8 cellular contexts compared by ENCODE assay signal in genomic region chr13:99434258-99434788, GRCh38.
A peak's percentile ranks its signal among the peaks of the same experiment; 100 is the strongest.
DNase-seq lines count a peak whose midpoint lies in the region; ATAC-seq, FAIRE-seq and TF ChIP-seq lines count a peak whose summit lies in the region.

No MANE protein-coding gene starts in this region.

- H3K27me3 ChIP-seq in H1 (replicated peaks in 1 of 4; ENCODE audit: control insufficient read depth in 3 of 4, extremely low read depth in 1 of 4, insufficient read depth in 3 of 4, low read length in 3 of 4) = no peaks in the 10 kb centered on the region

- no peak overlapping the region for H3K4me3 ChIP-seq in H1 (ENCODE audit: extremely low read depth in 1 of 4, insufficient read depth in 2 of 4, low read depth in 3 of 4, low read length in 4 of 4)

- ATAC-seq in GM21576 (IDR thresholded peaks at IDR 0.05; ENCODE audit: unreplicated experiment) (peak; percentile 29), HG02759 (IDR thresholded peaks at IDR 0.05; ENCODE audit: unreplicated experiment) (no peak), SK-N-SH treated with all-trans-retinoic acid at 6 μM for 48 hours (no peak)

- TF ChIP-seq EP300 in H1 (IDR thresholded peaks at IDR 0.05; ENCODE audit: borderline replicate concordance in 1 of 2, low read depth in 2 of 2, low read length in 2 of 2) = no peak

- no peaks in the 10 kb centered on the region for H3K79me2 ChIP-seq in H1 (ENCODE audit: control insufficient read depth in 1 of 2, insufficient read depth in 2 of 2, low read length in 2 of 2)

- no peak overlapping the region for H3K18ac ChIP-seq in H1 (ENCODE audit: extremely low read depth, low read length)

- H3K79me1 ChIP-seq in H1 (ENCODE audit: low read depth, low read length) = no peaks in the 10 kb centered on the region

- POLR2A ChIA-PET in activated CD4-positive, alpha-beta memory T cell treated with anti-CD3 and anti-CD28 coated beads for 36 hours (lab: Charles Lee) = interaction anchor here (0.5 to 3.7 kb wide), 19 partner anchors 9 to 479 kb away, joined by 3 to 26 read pairs (median 5); partner anchors contain the start of genes GPR183 and TM9SF2
- POLR2A ChIA-PET in H1 (lab: Charles Lee; ENCODE audit: partially characterized antibody) = interaction anchor here (1.1 kb wide), 1 partner anchor 12 kb away, joined by 3 read pairs; no protein-coding TSS in a partner anchor

- no peak overlapping the region for H4K8ac ChIP-seq in H1 (ENCODE audit: extremely low read depth, insufficient read depth, low read length)

- no peak overlapping the region for H3K4me2 ChIP-seq in H1 (ENCODE audit: insufficient read depth in 1 of 2, low read depth in 2 of 2, low read length in 2 of 2)

- H2BK15ac ChIP-seq in H1 (ENCODE audit: low read length) = 0 out of 2 replicates have a peak overlapping the region, but pooled peaks have one; percentile 75

- H3K9me3 Mint-ChIP-seq in activated CD4-positive, alpha-beta memory T cell treated with anti-CD3 and anti-CD28 coated beads for 36 hours = no peaks in the 10 kb centered on the region

- no peak overlapping the region for H3K9ac ChIP-seq in H1 (replicated peaks in 1 of 4; ENCODE audit: extremely low read depth in 1 of 4, low read depth in 3 of 4, low read length in 3 of 4)

- H3K4ac ChIP-seq in H1 (replicated peaks; ENCODE audit: insufficient read length, low read depth, low read length) = no peak overlapping the region

- 0 out of 2 replicates have a peak overlapping the region, but pooled peaks have one; percentile 1 for H2AFZ ChIP-seq in H1 (ENCODE audit: low read length)

- intact Hi-C loops in activated CD4-positive, alpha-beta memory T cell treated with anti-CD3 and anti-CD28 coated beads for 36 hours (cut with micrococcal nuclease) = loop anchor here (1.0 to 10.0 kb wide), 8 partner anchors 9 to 1070 kb away; no protein-coding TSS in a partner anchor

- H3K4me1 Mint-ChIP-seq in activated CD4-positive, alpha-beta memory T cell treated with anti-CD3 and anti-CD28 coated beads for 36 hours (ENCODE audit: low read depth) = peaks cover 66% of the 10 kb centered on the region

- no peak overlapping the region for H2BK120ac ChIP-seq in H1 (replicated peaks; ENCODE audit: low read depth, low read length)

- TF ChIP-seq CTCF in H1 (IDR thresholded peaks at IDR 0.05; ENCODE audit: control extremely low read depth in 1 of 3, insufficient read depth in 1 of 3, low read depth in 1 of 3, low read length in 3 of 3) = peak; percentile 28 to 41 (median 32)

- H3K23ac ChIP-seq in H1 (ENCODE audit: insufficient read length) = no peak overlapping the region

- H3K9me3 ChIP-seq in H1 (ENCODE audit: insufficient read depth in 2 of 2, low read depth in 1 of 2, low read length in 1 of 2) = no peaks in the 10 kb centered on the region

- H3K36me3 Mint-ChIP-seq in activated CD4-positive, alpha-beta memory T cell treated with anti-CD3 and anti-CD28 coated beads for 36 hours = no peaks in the 10 kb centered on the region

- FAIRE-seq in H1 (lab: Jason Lieb, UNC) = no peak

- DNase-seq in activated CD4-positive, alpha-beta memory T cell treated with anti-CD3 and anti-CD28 coated beads for 36 hours = peak; percentile 93
- DNase-seq in H1 (ENCODE audit: low read depth in 1 of 2, low spot score in 2 of 2) (no peak), foreskin melanocyte (no peak), iPS-NIHi11 (ENCODE audit: low spot score) (no peak)
- peak; percentile 62 to 80 for DNase-seq in stimulated activated CD8-positive, alpha-beta memory T cell treated with anti-CD3 and anti-CD28 coated beads, Interleukin-2, amount 100 ng/mL, for 48 hours (ENCODE audit: low read depth in 2 of 2)

- H3K4me1 ChIP-seq in H1 (replicated peaks in 1 of 4; ENCODE audit: control insufficient read depth in 3 of 4, insufficient read depth in 4 of 4, low read length in 3 of 4) = peaks cover 3 to 14% (median 9%) of the 10 kb centered on the region in 4 experiments

- no peak overlapping the region for H3K56ac ChIP-seq in H1 (replicated peaks; ENCODE audit: insufficient read length, low read depth, low read length)

- peak overlapping the region; percentile 86; the same call in 1 of the 2 replicates for H2BK12ac ChIP-seq in H1 (ENCODE audit: low read depth, low read length)

- no peak for TF ChIP-seq POLR2A in H1 (IDR thresholded peaks at IDR 0.05; ENCODE audit: control extremely low read depth in 1 of 2, low read depth in 2 of 2, low read length in 2 of 2)

- H3K27me3 Mint-ChIP-seq in activated CD4-positive, alpha-beta memory T cell treated with anti-CD3 and anti-CD28 coated beads for 36 hours = peaks cover 6% of the 10 kb centered on the region

- no peak overlapping the region for H3K14ac ChIP-seq in H1 (ENCODE audit: insufficient read length)

- peak overlapping the region; percentile 43; the same call in 1 of the 2 replicates for H2BK20ac ChIP-seq in H1 (ENCODE audit: low read length)

- TF ChIP-seq RAD21 in H1 (IDR thresholded peaks at IDR 0.05 in 1 of 2, conservative IDR thresholded peaks at IDR 0.05 in 1 of 2; ENCODE audit: low read depth in 2 of 2, low read length in 2 of 2) = peak in 1 of 2 experiments; percentile 25; a peak in 2 of 4 replicates

- H3K4me3 Mint-ChIP-seq in activated CD4-positive, alpha-beta memory T cell treated with anti-CD3 and anti-CD28 coated beads for 36 hours = peak overlapping the region; percentile 75

- H3K36me3 ChIP-seq in H1 (ENCODE audit: control insufficient read depth in 2 of 4, insufficient read depth in 4 of 4, low read length in 3 of 4) = no peaks in the 10 kb centered on the region

- no peak overlapping the region for H4K91ac ChIP-seq in H1 (replicated peaks; ENCODE audit: insufficient read length, low read length)

- WGBS in H1 (ENCODE audit: extremely low coverage in 1 of 2, insufficient coverage in 1 of 2, insufficient read length in 1 of 2, insufficient replicate concordance in 2 of 2, low coverage in 1 of 2, low lambda C conversion rate in 2 of 2, missing lambda C conversion rate in 1 of 2), 2 experiments = 79% methylated on average over 17 of the region's 17 CpGs; no CpG with 5 or more reads in 1 of the 2 experiments

- H2BK5ac ChIP-seq in H1 (ENCODE audit: low read depth, low read length) = no peak overlapping the region

- no peaks in the 10 kb centered on the region for H4K20me1 ChIP-seq in H1 (replicated peaks in 1 of 2; ENCODE audit: control insufficient read depth in 1 of 2, insufficient read depth in 2 of 2, low read length in 2 of 2)

- H4K5ac ChIP-seq in H1 (ENCODE audit: insufficient read length, low read depth, low read length) = no peak overlapping the region

- CTCF ChIA-PET in activated CD4-positive, alpha-beta memory T cell treated with anti-CD3 and anti-CD28 coated beads for 36 hours (lab: Charles Lee) = interaction anchor here (0.7 to 5.8 kb wide), 25 partner anchors 15 to 257 kb away, joined by 3 to 290 read pairs (median 9); partner anchors contain the start of genes GPR18, GPR183, TM9SF2 and UBAC2
- CTCF ChIA-PET in H1 (lab: Charles Lee; ENCODE audit: partially characterized antibody) = interaction anchor here (0.6 to 5.6 kb wide), 22 partner anchors 9 to 347 kb away, joined by 3 to 227 read pairs (median 4); no protein-coding TSS in a partner anchor

- no peak overlapping the region for H2AK5ac ChIP-seq in H1 (ENCODE audit: low read depth, low read length)

- no peak overlapping the region for H3K27ac ChIP-seq in H1 (ENCODE audit: low read depth, low read length)

- H3K27ac Mint-ChIP-seq in activated CD4-positive, alpha-beta memory T cell treated with anti-CD3 and anti-CD28 coated beads for 36 hours = peak overlapping the region; percentile 97

- peaks cover 2% of the 10 kb centered on the region; the same call in 1 of the 2 replicates for H3K23me2 ChIP-seq in H1 (ENCODE audit: low read depth, low read length)

TF ChIP-seq in H1, 55 proteins besides CTCF, POLR2A, EP300 and RAD21 (continues in another document):
- TF ChIP-seq MAFK (IDR thresholded peaks at IDR 0.05; ENCODE audit: low read depth, low read length) (no peak), PHF8 (conservative IDR thresholded peaks at IDR 0.05; ENCODE audit: low read depth, low read length) (no peak), RXRA (IDR thresholded peaks at IDR 0.05; ENCODE audit: insufficient read depth, low read depth, low read length) (no peak), SIRT6 (IDR thresholded peaks at IDR 0.05; ENCODE audit: low read length) (no peak), KDM1A (IDR thresholded peaks at IDR 0.05; ENCODE audit: borderline replicate concordance, low read length) (no peak), CHD2 (IDR thresholded peaks at IDR 0.05; ENCODE audit: low read length) (no peak), NRF1 (IDR thresholded peaks at IDR 0.05; ENCODE audit: low read depth, low read length) (no peak), ZNF274 (IDR thresholded peaks at IDR 0.05; ENCODE audit: borderline replicate concordance, extremely low read depth, low read length) (no peak), TEAD4 (IDR thresholded peaks at IDR 0.05; ENCODE audit: low read depth, low read length) (no peak), YY1 (IDR thresholded peaks at IDR 0.05; ENCODE audit: low read depth, low read length) (no peak)
- TF ChIP-seq, protein P1, sequence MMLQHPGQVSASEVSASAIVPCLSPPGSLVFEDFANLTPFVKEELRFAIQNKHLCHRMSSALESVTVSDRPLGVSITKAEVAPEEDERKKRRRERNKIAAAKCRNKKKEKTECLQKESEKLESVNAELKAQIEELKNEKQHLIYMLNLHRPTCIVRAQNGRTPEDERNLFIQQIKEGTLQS (IDR thresholded peaks at IDR 0.05; ENCODE audit: insufficient read depth, low read depth, low read length) = no peak

TF ChIP-seq in SK-N-SH treated with all-trans-retinoic acid at 6 μM for 48 hours, 23 proteins besides CTCF, POLR2A, EP300 and RAD21 (continues in another document):
- no peak for TF ChIP-seq SNAI2 (CRISPR knock-in tag; IDR thresholded peaks at IDR 0.05)
- no peak for TF ChIP-seq ARNTL (CRISPR knock-in tag; IDR thresholded peaks at IDR 0.05; ENCODE audit: borderline replicate concordance, low read depth)
- TF ChIP-seq, protein P2, sequence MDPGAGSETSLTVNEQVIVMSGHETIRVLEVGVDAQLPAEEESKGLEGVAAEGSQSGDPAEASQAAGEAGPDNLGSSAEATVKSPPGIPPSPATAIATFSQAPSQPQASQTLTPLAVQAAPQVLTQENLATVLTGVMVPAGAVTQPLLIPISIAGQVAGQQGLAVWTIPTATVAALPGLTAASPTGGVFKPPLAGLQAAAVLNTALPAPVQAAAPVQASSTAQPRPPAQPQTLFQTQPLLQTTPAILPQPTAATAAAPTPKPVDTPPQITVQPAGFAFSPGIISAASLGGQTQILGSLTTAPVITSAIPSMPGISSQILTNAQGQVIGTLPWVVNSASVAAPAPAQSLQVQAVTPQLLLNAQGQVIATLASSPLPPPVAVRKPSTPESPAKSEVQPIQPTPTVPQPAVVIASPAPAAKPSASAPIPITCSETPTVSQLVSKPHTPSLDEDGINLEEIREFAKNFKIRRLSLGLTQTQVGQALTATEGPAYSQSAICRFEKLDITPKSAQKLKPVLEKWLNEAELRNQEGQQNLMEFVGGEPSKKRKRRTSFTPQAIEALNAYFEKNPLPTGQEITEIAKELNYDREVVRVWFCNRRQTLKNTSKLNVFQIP (CRISPR knock-in tag; IDR thresholded peaks at IDR 0.05; ENCODE audit: borderline replicate concordance, low read depth) = no peak

Comparison
In these comparisons a context has a peak if more than half of its experiments do, and no peak if none do; other contexts are left out.
1. DNase-seq: peak in activated CD4-positive, alpha-beta memory T cell treated with anti-CD3 and anti-CD28 coated beads for 36 hours (single experiment) and stimulated activated CD8-positive, alpha-beta memory T cell treated with anti-CD3 and anti-CD28 coated beads, Interleukin-2, amount 100 ng/mL, for 48 hours (2 of 2); none in H1 (0 of 2), foreskin melanocyte (single experiment) and iPS-NIHi11 (single experiment).